ENCODE assay signal across 18 cellular contexts in the genomic region with DNA sequence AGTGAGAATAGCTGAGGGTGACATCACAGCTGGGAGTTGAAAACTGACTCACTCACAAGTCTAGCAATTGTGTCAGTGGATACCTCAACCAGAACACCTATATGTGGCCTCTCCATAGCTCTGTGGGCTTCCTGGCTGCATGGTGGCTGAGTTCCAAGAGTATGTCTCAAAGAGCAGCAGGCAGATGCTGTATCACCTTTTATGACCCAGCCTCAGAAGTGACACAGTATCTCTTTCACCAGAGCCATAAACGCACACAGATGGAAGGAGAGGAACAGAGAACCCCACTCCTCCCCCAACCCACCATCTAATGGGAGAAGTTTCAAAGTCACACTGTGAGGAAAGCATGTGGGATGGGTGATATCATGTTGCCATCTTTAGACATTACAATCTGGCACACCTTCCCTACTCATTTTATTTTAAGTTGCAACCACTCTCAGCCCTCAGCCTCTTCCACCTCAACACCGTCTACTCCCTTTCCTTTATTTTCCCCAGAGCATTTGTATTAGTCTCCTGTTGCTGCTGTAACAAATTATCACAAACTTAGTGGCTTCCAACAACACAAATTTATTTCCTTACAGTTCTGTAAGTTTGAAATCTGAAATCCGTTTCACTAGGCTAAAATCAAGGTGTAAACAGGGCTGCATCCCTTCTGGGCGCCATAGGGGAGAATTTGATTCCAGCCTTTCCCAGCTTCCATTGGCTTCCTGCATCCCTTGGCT.
DNase-seq lines count a peak whose midpoint lies in the region; ATAC-seq and FAIRE-seq lines count a peak whose summit lies in the region.
"Had no signal": no experiment of that assay in that cellular context is flagged by ENCODE, and none has a peak within 500 bp of the region (broad histone marks: within the 10 kb centered on the region; RNA-seq: fewer than 3 reads in every experiment).

No MANE protein-coding gene starts in this region.

- H3K27me3 ChIP-seq in small intestine (ENCODE audit: control insufficient read depth in 2 of 2, insufficient read depth in 2 of 2, low read length in 2 of 2): no peaks in the 10 kb centered on the region
- H3K27me3 ChIP-seq in neuronal stem cell (ENCODE audit: control insufficient read depth in 3 of 3, insufficient read depth in 3 of 3, low read depth in 1 of 3, low read length in 3 of 3): no peaks in the 10 kb centered on the region
- H3K27me3 ChIP-seq: dorsolateral prefrontal cortex, esophagus squamous epithelium, testis had no signal

- H2AFZ ChIP-seq in neuronal stem cell (ENCODE audit: low read length): no peak overlapping the region

- no peak overlapping the region for H3K4me3 ChIP-seq in small intestine (ENCODE audit: low read depth in 1 of 2, low read length in 2 of 2)
- no peak overlapping the region for H3K4me3 ChIP-seq in neuronal stem cell (ENCODE audit: low read length in 2 of 2)
- H3K4me3 ChIP-seq: dorsolateral prefrontal cortex, esophagus squamous epithelium, testis had no signal

- peak; percentile 72 for DNase-seq in HT1080 (ENCODE audit: low read depth)
- DNase-seq in glomerular visceral epithelial cell (ENCODE audit: extremely low spot score): peak; percentile 43
- DNase-seq in small intestine: peak; percentile 18
- no peak for DNase-seq in neuronal stem cell (ENCODE audit: low spot score)
- no peak for DNase-seq in GM19238 (ENCODE audit: insufficient read length, low spot score)
- DNase-seq: amygdala; C1 segment of cervical spinal cord; DMS79; dorsolateral prefrontal cortex; esophagus squamous epithelium; natural killer cell; NCI-H526 treated with DMSO at 0.1 percent for 48 hours; stimulated activated CD4-positive, alpha-beta T cell treated with anti-CD3 and anti-CD28 coated beads, Interleukin-2, amount 100 ng/mL, for 24 hours; SW 1271; testis had no signal

- no peaks in the 10 kb centered on the region for H3K4me1 Mint-ChIP-seq in activated T-helper 17 cell treated with anti-CD3 and anti-CD28 coated beads, Interleukin-2, amount 50 U/mL, for 72 hours
- H3K4me1 Mint-ChIP-seq: natural killer cell had no signal

- H3K4me2 ChIP-seq in neuronal stem cell (ENCODE audit: insufficient read depth, low read length, poor library complexity, severe bottlenecking): no peak overlapping the region

- no peak overlapping the region for H2BK120ac ChIP-seq in neuronal stem cell (ENCODE audit: low read depth, low read length)

- no peak overlapping the region for H2AK5ac ChIP-seq in neuronal stem cell (ENCODE audit: low read depth, low read length)

- H3K23ac ChIP-seq in neuronal stem cell (ENCODE audit: low read depth, low read length, poor library complexity): no peak overlapping the region

- 66 to 69% (median 66%) methylated on average over 4 of the region's 4 CpGs for WGBS in small intestine, 3 donors
- no CpG with 5 or more reads among the region's 4 CpGs for WGBS in neuronal stem cell (ENCODE audit: extremely low coverage in 2 of 2, insufficient read length in 2 of 2, insufficient replicate concordance in 1 of 2), 2 donors

- no peak overlapping the region for H3K14ac ChIP-seq in neuronal stem cell (ENCODE audit: low read length)

- no peak overlapping the region for H3K9ac ChIP-seq in neuronal stem cell (ENCODE audit: low read depth, low read length, poor library complexity)

- H3K9me3 ChIP-seq in small intestine (ENCODE audit: control insufficient read depth, low read depth): peaks cover 1% of the 10 kb centered on the region
- H3K9me3 ChIP-seq in neuronal stem cell (replicated peaks in 1 of 2; ENCODE audit: control insufficient read depth in 2 of 2, insufficient read depth in 1 of 2, low read depth in 1 of 2, low read length in 2 of 2): no peaks in the 10 kb centered on the region
- H3K9me3 ChIP-seq: esophagus squamous epithelium, testis had no signal

- H3K36me3 Mint-ChIP-seq in activated T-helper 17 cell treated with anti-CD3 and anti-CD28 coated beads, Interleukin-2, amount 50 U/mL, for 72 hours (ENCODE audit: low read depth): no peaks in the 10 kb centered on the region
- H3K36me3 Mint-ChIP-seq: natural killer cell had no signal

- no peak overlapping the region for H3K27ac Mint-ChIP-seq in activated T-helper 17 cell treated with anti-CD3 and anti-CD28 coated beads, Interleukin-2, amount 50 U/mL, for 72 hours
- H3K27ac Mint-ChIP-seq: activated T-helper 1 cell treated with anti-CD3 and anti-CD28 coated beads, Interleukin-12 subunit alpha, Interleukin-12 subunit beta, Interleukin-2, Interleukin-4 antibody, amounts not matched to agents 30 ng/mL and 10 ng/mL and 1 ng/mL, durations not matched to agents 14 hours and 24 hours and 36 hours; natural killer cell had no signal

- H3K79me1 ChIP-seq in neuronal stem cell (ENCODE audit: low read depth, low read length): no peaks in the 10 kb centered on the region

- H2BK15ac ChIP-seq in neuronal stem cell (ENCODE audit: low read length): no peak overlapping the region

- H3K27ac ChIP-seq in small intestine (ENCODE audit: low read depth in 1 of 2, low read length in 1 of 2) (no peak overlapping the region), neuronal stem cell (replicated peaks; ENCODE audit: low read length) (no peak overlapping the region)
- H3K27ac ChIP-seq: dorsolateral prefrontal cortex, esophagus squamous epithelium, testis had no signal

- H3K9me3 Mint-ChIP-seq in activated T-helper 17 cell treated with anti-CD3 and anti-CD28 coated beads, Interleukin-2, amount 50 U/mL, for 72 hours: no peaks in the 10 kb centered on the region
- H3K9me3 Mint-ChIP-seq: natural killer cell had no signal

- H3K4me3 Mint-ChIP-seq in activated T-helper 17 cell treated with anti-CD3 and anti-CD28 coated beads, Interleukin-2, amount 50 U/mL, for 72 hours: no peak overlapping the region
- H3K4me3 Mint-ChIP-seq: activated T-helper 1 cell treated with anti-CD3 and anti-CD28 coated beads, Interleukin-12 subunit alpha, Interleukin-12 subunit beta, Interleukin-2, Interleukin-4 antibody, amounts not matched to agents 30 ng/mL and 10 ng/mL and 1 ng/mL, durations not matched to agents 14 hours and 24 hours and 36 hours; natural killer cell had no signal

- H3K27me3 Mint-ChIP-seq in activated T-helper 17 cell treated with anti-CD3 and anti-CD28 coated beads, Interleukin-2, amount 50 U/mL, for 72 hours: peaks cover 13% of the 10 kb centered on the region

- no peak for FAIRE-seq in small intestine (lab: Jason Lieb, UNC)

- H3K36me3 ChIP-seq in small intestine (ENCODE audit: control insufficient read depth in 2 of 2, insufficient read depth in 2 of 2, low read length in 2 of 2) (no peaks in the 10 kb centered on the region), neuronal stem cell (replicated peaks in 1 of 2; ENCODE audit: control insufficient read depth in 2 of 2, insufficient read depth in 2 of 2, low read length in 2 of 2) (no peaks in the 10 kb centered on the region)
- H3K36me3 ChIP-seq: esophagus squamous epithelium had no signal

- H4K8ac ChIP-seq in neuronal stem cell (ENCODE audit: low read depth, low read length): no peak overlapping the region

- H3K4me1 ChIP-seq in small intestine (ENCODE audit: control insufficient read depth in 2 of 2, insufficient read depth in 1 of 2, low read depth in 1 of 2, low read length in 1 of 2): no peaks in the 10 kb centered on the region
- no peaks in the 10 kb centered on the region for H3K4me1 ChIP-seq in neuronal stem cell (ENCODE audit: control insufficient read depth in 2 of 2, insufficient read depth in 1 of 2, low read depth in 1 of 2, low read length in 2 of 2)
- H3K4me1 ChIP-seq: esophagus squamous epithelium, testis had no signal

- ATAC-seq in activated T-helper 17 cell treated with anti-CD3 and anti-CD28 coated beads, Interleukin-2, amount 50 U/mL, for 72 hours (replicated peaks): peak; percentile 60
- ATAC-seq in HG02970 (IDR thresholded peaks at IDR 0.05; ENCODE audit: low FRiP score, unreplicated experiment): no peak

- no peak overlapping the region for H3K4ac ChIP-seq in neuronal stem cell (ENCODE audit: low read length)

- no peak overlapping the region for H2BK5ac ChIP-seq in neuronal stem cell (ENCODE audit: low read length)

- no peak overlapping the region for H4K91ac ChIP-seq in neuronal stem cell (ENCODE audit: low read depth, low read length, poor library complexity)

- H2BK12ac ChIP-seq in neuronal stem cell (ENCODE audit: low read length): no peak overlapping the region

- H3K18ac ChIP-seq in neuronal stem cell (ENCODE audit: low read length): no peak overlapping the region

Comparison
In these comparisons a context has a peak if more than half of its experiments do, and no peak if none do; other contexts are left out.
1. DNase-seq: peak in HT1080 (single experiment), glomerular visceral epithelial cell (single experiment) and small intestine (single experiment); none in neuronal stem cell (single experiment) and GM19238 (single experiment).